Comparison of ENCODE assay signal across 28 cellular contexts in the genomic region with DNA sequence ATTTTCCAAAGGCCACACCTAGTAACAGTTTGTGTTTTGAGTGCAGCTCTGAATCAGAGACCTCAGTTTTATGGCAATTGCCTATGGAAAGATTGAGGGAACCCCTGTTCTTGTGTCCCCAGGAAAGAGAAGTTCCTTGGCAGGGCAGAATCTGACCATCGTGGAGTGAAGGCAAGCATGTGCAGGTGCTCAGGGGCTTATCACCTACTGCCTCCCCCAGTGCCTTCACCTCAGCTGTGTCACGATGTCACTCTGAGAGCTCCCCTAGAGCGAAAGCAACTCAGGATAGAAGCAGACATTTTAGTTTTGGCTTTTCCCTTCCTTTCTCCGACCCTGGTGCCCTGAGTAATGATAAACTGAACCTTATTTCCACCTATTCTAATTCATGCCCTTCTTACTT. TPM values are rescaled to one million over a fixed set of nuclear protein-coding genes. Genes with fewer than 3 reads are reported as not detected.
"Had no signal": no experiment of that assay in that cellular context is flagged by ENCODE, and none has a peak within 500 bp of the region (broad histone marks: within the 10 kb centered on the region; RNA-seq: fewer than 3 reads in every experiment).

No MANE protein-coding gene starts in this region.

- H3K4me3 ChIP-seq: colonic mucosa, esophagus muscularis mucosa, gastroesophageal sphincter, heart right ventricle, left lung, lower lobe of right lung had no signal

- H3K36me3 ChIP-seq: colonic mucosa, esophagus muscularis mucosa, gastroesophageal sphincter, heart right ventricle, left lung, lower lobe of right lung had no signal

- ATAC-seq: effector memory CD8-positive, alpha-beta T cell; gastroesophageal sphincter; heart right ventricle; left cardiac atrium; left lung; left ventricle myocardium superior; naive thymus-derived CD4-positive, alpha-beta T cell had no signal

- H3K9me3 ChIP-seq: colonic mucosa, esophagus muscularis mucosa, gastroesophageal sphincter, heart right ventricle, left lung, lower lobe of right lung had no signal

- DNase-seq: colonic mucosa; cortex of kidney; effector CD8-positive, alpha-beta T cell; effector memory CD8-positive, alpha-beta T cell; endodermal cell; erythroblast; foreskin fibroblast; glutamatergic neuron; heart right ventricle; hippocampal formation; left cardiac atrium; left lung; left ventricle myocardium superior; lower lobe of right lung; mammary epithelial cell; mesendoderm; midbrain; naive thymus-derived CD4-positive, alpha-beta T cell had no signal

- H3K27me3 ChIP-seq: colonic mucosa, esophagus muscularis mucosa, gastroesophageal sphincter had no signal

- H3K4me1 ChIP-seq: colonic mucosa, esophagus muscularis mucosa, gastroesophageal sphincter, heart right ventricle, left lung, lower lobe of right lung had no signal

- H3K27ac ChIP-seq: colonic mucosa, epithelial cell of prostate, esophagus muscularis mucosa, gastroesophageal sphincter, heart right ventricle, left lung, lower lobe of right lung had no signal

RNA-seq across cellular contexts. Expression of gene SPRR1A, which starts 1.8 kb away (rescaled TPM):
- total RNA-seq: colonic mucosa; dermis microvascular lymphatic vessel endothelial cell; endodermal cell; esophagus muscularis mucosa; frontal cortex; gastroesophageal sphincter; glomerular endothelial cell; heart right ventricle; kidney epithelial cell; left cardiac atrium; left lung; left ventricle myocardium superior; lower leg skin; lower lobe of right lung; mononuclear cell; mucosa of gallbladder; naive thymus-derived CD4-positive, alpha-beta T cell had no signal
- polyA plus RNA-seq: heart right ventricle; mammary epithelial cell; naive thymus-derived CD4-positive, alpha-beta T cell had no signal

RNA-seq across cellular contexts. Expression of gene SPRR4, which starts 11.6 kb away (rescaled TPM):
- total RNA-seq: colonic mucosa; dermis microvascular lymphatic vessel endothelial cell; endodermal cell; esophagus muscularis mucosa; frontal cortex; gastroesophageal sphincter; glomerular endothelial cell; heart right ventricle; kidney epithelial cell; left cardiac atrium; left lung; left ventricle myocardium superior; lower lobe of right lung; mammary epithelial cell; mononuclear cell; mucosa of gallbladder; naive thymus-derived CD4-positive, alpha-beta T cell had no signal
- polyA plus RNA-seq: heart right ventricle; naive thymus-derived CD4-positive, alpha-beta T cell had no signal

RNA-seq across cellular contexts. Expression of gene SPRR3, which starts 19.5 kb away (rescaled TPM):
- total RNA-seq: colonic mucosa; dermis microvascular lymphatic vessel endothelial cell; endodermal cell; frontal cortex; glomerular endothelial cell; heart right ventricle; left cardiac atrium; left lung; left ventricle myocardium superior; lower leg skin; lower lobe of right lung; mammary epithelial cell; mononuclear cell; naive thymus-derived CD4-positive, alpha-beta T cell had no signal
- polyA plus RNA-seq: naive thymus-derived CD4-positive, alpha-beta T cell had no signal

RNA-seq across cellular contexts. Expression of gene SPRR5, which starts 35.1 kb away (rescaled TPM):
- total RNA-seq: colonic mucosa; dermis microvascular lymphatic vessel endothelial cell; endodermal cell; esophagus muscularis mucosa; frontal cortex; gastroesophageal sphincter; glomerular endothelial cell; heart right ventricle; kidney epithelial cell; left cardiac atrium; left lung; left ventricle myocardium superior; lower lobe of right lung; mononuclear cell; mucosa of gallbladder; naive thymus-derived CD4-positive, alpha-beta T cell had no signal
- polyA plus RNA-seq: heart right ventricle; mammary epithelial cell; naive thymus-derived CD4-positive, alpha-beta T cell had no signal

RNA-seq across cellular contexts. Expression of gene SPRR1B, which starts 48.9 kb away (rescaled TPM):
- total RNA-seq: colonic mucosa; dermis microvascular lymphatic vessel endothelial cell; endodermal cell; esophagus muscularis mucosa; frontal cortex; glomerular endothelial cell; heart right ventricle; left cardiac atrium; left ventricle myocardium superior; lower lobe of right lung; mononuclear cell; mucosa of gallbladder; naive thymus-derived CD4-positive, alpha-beta T cell had no signal
- polyA plus RNA-seq: naive thymus-derived CD4-positive, alpha-beta T cell had no signal
